In genomic region chr6:63389191-63389844, GRCh38 we compare ENCODE assay signal across 33 cellular contexts.
DNase-seq lines count a peak whose midpoint lies in the region; ATAC-seq, FAIRE-seq and TF ChIP-seq lines count a peak whose summit lies in the region.
"Had no signal": no experiment of that assay in that cellular context is flagged by ENCODE, and none has a peak within 500 bp of the region (broad histone marks: within the 10 kb centered on the region; RNA-seq: fewer than 3 reads in every experiment).

No MANE protein-coding gene starts in this region.

- no peaks in the 10 kb centered on the region for H3K9me3 ChIP-seq in gastroesophageal sphincter
- H3K9me3 ChIP-seq: lower lobe of right lung, ovary, suprapubic skin had no signal

- H3K4me3 ChIP-seq in GM12865 (ENCODE audit: low read depth, low read length) (no peak overlapping the region), gastroesophageal sphincter (no peak overlapping the region)
- H3K4me3 ChIP-seq: GM23338, lower lobe of right lung, ovary, SJSA1, suprapubic skin had no signal

- no peaks in the 10 kb centered on the region for H3K27me3 Mint-ChIP-seq in WTC11 (ENCODE audit: low read depth)
- H3K27me3 Mint-ChIP-seq: activated CD4-positive, alpha-beta memory T cell treated with anti-CD3 and anti-CD28 coated beads, Interleukin-2, amount 10 ng/mL, durations not matched to agents 7 days and 5 days; T-cell had no signal

- no peak overlapping the region for H3K4me3 Mint-ChIP-seq in WTC11
- H3K4me3 Mint-ChIP-seq: activated CD4-positive, alpha-beta memory T cell treated with anti-CD3 and anti-CD28 coated beads, Interleukin-2, amount 10 ng/mL, durations not matched to agents 7 days and 5 days; CD8-positive, alpha-beta T cell; GM23338; nephron; stimulated activated naive B cell treated with anti-CD40 and anti-IgM and Interleukin-4, amounts not matched to agents 10 μg/mL and 1 μg/mL and 100 μg/mL, for 72 hours; T-cell had no signal

- DNase-seq in GM12865 (ENCODE audit: low read depth) = peak; percentile 22
- no peak for DNase-seq in GM19239 (ENCODE audit: insufficient read length, low spot score)
- no peak for DNase-seq in HT-29 (ENCODE audit: low spot score)
- no peak for DNase-seq in cerebellar nuclear complex (lab: John Stamatoyannopoulos, UW)
- no peak for DNase-seq in WTC11 (ENCODE audit: low spot score)
- DNase-seq: activated CD4-positive, alpha-beta memory T cell treated with anti-CD3 and anti-CD28 coated beads, Interleukin-2, amount 10 ng/mL, durations not matched to agents 7 days and 5 days; activated CD4-positive, CD25-positive, alpha-beta regulatory T cell treated with anti-CD3 and anti-CD28 coated beads, Interleukin-2, amount 50 U/mL, for 72 hours; aorta; caudate nucleus; CD8-positive, alpha-beta T cell; KG1; kidney; lower lobe of right lung; NCI-H1436 treated with DMSO at 0.1 percent for 48 hours; NCI-H524 treated with DMSO at 0.1 percent for 48 hours; ovary; right cardiac atrium; stimulated activated CD4-positive, alpha-beta T cell treated with anti-CD3 and anti-CD28 coated beads, Interleukin-12 subunit alpha, Interleukin-12 subunit beta, amount 100 ng/mL, for 4 hours; stimulated activated CD4-positive, alpha-beta T cell treated with anti-CD3 and anti-CD28 coated beads, Interleukin-4, amount 100 ng/mL, for 24 hours; stimulated activated naive B cell treated with anti-CD40 and anti-IgM and Interleukin-4, amounts not matched to agents 10 μg/mL and 1 μg/mL and 100 μg/mL, for 72 hours; T-cell had no signal

- ATAC-seq in GM21723 (IDR thresholded peaks at IDR 0.05; ENCODE audit: unreplicated experiment) (peak; percentile 64), HG03159 (IDR thresholded peaks at IDR 0.05; ENCODE audit: unreplicated experiment) (peak; percentile 70), gastroesophageal sphincter (no peak), WTC11 (no peak)
- ATAC-seq: activated naive CD4-positive, alpha-beta T cell treated with anti-CD3 and anti-CD28 coated beads, Interleukin-2, amount 50 U/mL, for 72 hours; CD8-positive, alpha-beta T cell; GM23338; lower lobe of right lung; right cardiac atrium; stimulated activated naive B cell treated with anti-CD40 and anti-IgM and Interleukin-4, amounts not matched to agents 10 μg/mL and 1 μg/mL and 100 μg/mL, for 72 hours; T-cell had no signal

- H3K4me1 ChIP-seq in gastroesophageal sphincter = no peaks in the 10 kb centered on the region
- H3K4me1 ChIP-seq: lower lobe of right lung, SJSA1, suprapubic skin had no signal

- TF ChIP-seq CTCF in GM12865 (IDR thresholded peaks at IDR 0.05; ENCODE audit: insufficient read depth, low read depth, low read length, missing control alignments) (no peak), gastroesophageal sphincter (IDR thresholded peaks at IDR 0.05) (no peak), WTC11 (IDR thresholded peaks at IDR 0.05) (no peak)

- CTCF ChIA-PET in WTC11 (lab: Charles Lee) = no interaction called here

- no peaks in the 10 kb centered on the region for H3K36me3 ChIP-seq in gastroesophageal sphincter
- H3K36me3 ChIP-seq: lower lobe of right lung, ovary, SJSA1, suprapubic skin had no signal

- peaks cover 34% of the 10 kb centered on the region for H3K9me3 Mint-ChIP-seq in WTC11
- H3K9me3 Mint-ChIP-seq: activated CD4-positive, alpha-beta memory T cell treated with anti-CD3 and anti-CD28 coated beads, Interleukin-2, amount 10 ng/mL, durations not matched to agents 7 days and 5 days; activated T-helper 2 cell treated with anti-CD3 and anti-CD28 coated beads, Interferon-gamma antibody, Interleukin-2, Interleukin-4, amounts not matched to agents 10 μg/mL and 5 μg/mL and 100 μg/mL, durations not matched to agents 14 hours and 24 hours and 36 hours; CD8-positive, alpha-beta T cell; nephron; T-cell had no signal

- no peak for TF ChIP-seq POLR2A in gastroesophageal sphincter (IDR thresholded peaks at IDR 0.05)

- POLR2A ChIA-PET in WTC11 (lab: Charles Lee) = no interaction called here

- H3K27me3 ChIP-seq in gastroesophageal sphincter = no peaks in the 10 kb centered on the region
- H3K27me3 ChIP-seq: ovary, SJSA1, suprapubic skin had no signal

- H3K27ac Mint-ChIP-seq in WTC11 = no peak overlapping the region
- H3K27ac Mint-ChIP-seq: activated CD4-positive, alpha-beta memory T cell treated with anti-CD3 and anti-CD28 coated beads, Interleukin-2, amount 10 ng/mL, durations not matched to agents 7 days and 5 days; activated naive CD4-positive, alpha-beta T cell treated with anti-CD3 and anti-CD28 coated beads, Interleukin-2, amount 50 U/mL, for 72 hours; activated T-helper 2 cell treated with anti-CD3 and anti-CD28 coated beads, Interferon-gamma antibody, Interleukin-2, Interleukin-4, amounts not matched to agents 10 μg/mL and 5 μg/mL and 100 μg/mL, durations not matched to agents 14 hours and 24 hours and 36 hours; CD8-positive, alpha-beta T cell; GM23338; nephron; stimulated activated naive B cell treated with anti-CD40 and anti-IgM and Interleukin-4, amounts not matched to agents 10 μg/mL and 1 μg/mL and 100 μg/mL, for 72 hours; T-cell had no signal

- WGBS in gastroesophageal sphincter (ENCODE audit: low coverage in 1 of 2), 2 donors = 72 to 100% methylated on average over 2 of the region's 2 CpGs

- TF ChIP-seq EP300 in gastroesophageal sphincter (IDR thresholded peaks at IDR 0.05) = no peak

- no peak overlapping the region for H3K27ac ChIP-seq in gastroesophageal sphincter
- H3K27ac ChIP-seq: lower lobe of right lung, ovary, SJSA1, suprapubic skin had no signal

- peaks cover 9% of the 10 kb centered on the region for H3K36me3 Mint-ChIP-seq in WTC11
- H3K36me3 Mint-ChIP-seq: CD8-positive, alpha-beta T cell; T-cell had no signal

- FAIRE-seq in GM19239 (lab: Jason Lieb, UNC) = peak; percentile 74
- FAIRE-seq: G401.6, HTR-8/SVneo, kidney, urothelium cell line had no signal

- H3K4me1 Mint-ChIP-seq in WTC11 = no peaks in the 10 kb centered on the region
- H3K4me1 Mint-ChIP-seq: activated CD4-positive, alpha-beta memory T cell treated with anti-CD3 and anti-CD28 coated beads, Interleukin-2, amount 10 ng/mL, durations not matched to agents 7 days and 5 days; GM23338; nephron; T-cell had no signal

TF ChIP-seq in WTC11, 78 proteins besides CTCF, POLR2A, EP300 and RAD21:
- TF ChIP-seq TEAD1 (CRISPR knock-in tag; IDR thresholded peaks at IDR 0.05) (no peak), PRRX2 (CRISPR knock-in tag; IDR thresholded peaks at IDR 0.05) (no peak), KAT7 (CRISPR knock-in tag; IDR thresholded peaks at IDR 0.05; ENCODE audit: borderline replicate concordance) (no peak), ZNF232 (CRISPR knock-in tag; IDR thresholded peaks at IDR 0.05) (no peak), CBFB (CRISPR knock-in tag; IDR thresholded peaks at IDR 0.05; ENCODE audit: low read depth) (no peak), ATF2 (CRISPR knock-in tag; IDR thresholded peaks at IDR 0.05; ENCODE audit: borderline replicate concordance, low read depth) (no peak), RORB (CRISPR knock-in tag; IDR thresholded peaks at IDR 0.05) (no peak), TP53 (CRISPR knock-in tag; IDR thresholded peaks at IDR 0.05) (no peak), OVOL2 (CRISPR knock-in tag; IDR thresholded peaks at IDR 0.05; ENCODE audit: borderline replicate concordance) (no peak), JUN (CRISPR knock-in tag; IDR thresholded peaks at IDR 0.05) (no peak), NFE2L1 (CRISPR knock-in tag; IDR thresholded peaks at IDR 0.05) (no peak)

Comparison
In these comparisons a context has a peak if more than half of its experiments do, and no peak if none do; other contexts are left out.
1. ATAC-seq: peak in GM21723 (single experiment) and HG03159 (single experiment); none in gastroesophageal sphincter (single experiment) and WTC11 (single experiment).